ENCODE assay signal across 9 cellular contexts in genomic region chr17:44326867-44327444, GRCh38. TPM values are rescaled to one million over a fixed set of nuclear protein-coding genes. Genes with fewer than 3 reads are reported as not detected.
DNase-seq lines count a peak whose midpoint lies in the region; ATAC-seq and TF ChIP-seq lines count a peak whose summit lies in the region.
"Had no signal": no experiment of that assay in that cellular context is flagged by ENCODE, and none has a peak within 500 bp of the region (broad histone marks: within the 10 kb centered on the region; RNA-seq: fewer than 3 reads in every experiment).

No MANE protein-coding gene starts in this region.

- H3K36me3 ChIP-seq in Karpas-422 (ENCODE audit: insufficient read depth, low read length) (no peaks in the 10 kb centered on the region; the same call in 1 of the 2 replicates), Panc1 (ENCODE audit: control insufficient read depth, insufficient read depth, low read length) (peaks cover 6% of the 10 kb centered on the region; the same call in 1 of the 2 replicates), esophagus muscularis mucosa (peaks cover 0 to 10% (median 7%) of the 10 kb centered on the region in 4 donors)

- TF ChIP-seq POLR2A in esophagus muscularis mucosa (IDR thresholded peaks at IDR 0.05; ENCODE audit: low read depth) = no peak

- peak overlapping the region; percentile 68 for H3K4me3 Mint-ChIP-seq in activated T-cell treated with anti-CD3 and anti-CD28 coated beads, Interleukin-2, amount 50 U/mL, for 4 hours
- H3K4me3 Mint-ChIP-seq in natural killer cell treated with Interleukin-12 subunit alpha and Interleukin-12 subunit beta and Interleukin-15 and Interleukin-18, amount 100 ng/mL, for 72 hours = peak overlapping the region; percentile 90
- peak overlapping the region; percentile 64 for H3K4me3 Mint-ChIP-seq in stimulated activated memory B cell treated with anti-CD40 and anti-IgM and Interleukin-4, amounts not matched to agents 10 μg/mL and 1 μg/mL and 100 μg/mL, for 72 hours

- H3K4me1 ChIP-seq in Karpas-422 (ENCODE audit: low read length) (peaks cover 46% of the 10 kb centered on the region), Panc1 (ENCODE audit: control insufficient read depth, insufficient read depth, low read length) (no peaks in the 10 kb centered on the region; the same call in none of the 2 replicates), esophagus muscularis mucosa (peaks cover 27 to 49% (median 46%) of the 10 kb centered on the region in 4 donors)

- H3K9ac ChIP-seq in Karpas-422 (ENCODE audit: low read length) = peak overlapping the region; percentile 56

- no peaks in the 10 kb centered on the region for H3K9me2 ChIP-seq in Karpas-422 (replicated peaks; ENCODE audit: insufficient read depth, low read length)

- peak overlapping the region; percentile 59; the same call in 1 of the 2 replicates for H3K4me3 ChIP-seq in Karpas-422 (ENCODE audit: low read length)
- H3K4me3 ChIP-seq in Panc1 (ENCODE audit: low read depth in 2 of 2, low read length in 2 of 2) = 0 out of 4 replicates have a peak overlapping the region, but pooled peaks of 1 of the 2 experiments have one; percentile 33
- peak overlapping the region; percentile 80 to 100 (median 98) for H3K4me3 ChIP-seq in esophagus muscularis mucosa

- TF ChIP-seq CTCF in Panc1 (IDR thresholded peaks at IDR 0.05) = no peak
- peak in 1 of 3 experiments; percentile 51 for TF ChIP-seq CTCF in esophagus muscularis mucosa (IDR thresholded peaks at IDR 0.05)

- DNase-seq in COLO829 (ENCODE audit: low spot score) (peak; percentile 96), Karpas-422 (peak; percentile 98), Panc1 (ENCODE audit: low read depth, low spot score) (no peak), esophagus muscularis mucosa (ENCODE audit: extremely low spot score) (peak; percentile 99)
- DNase-seq in activated T-cell treated with anti-CD3 and anti-CD28 coated beads, Interleukin-2, amount 50 U/mL, for 4 hours = peak; percentile 91
- DNase-seq in natural killer cell treated with Interleukin-12 subunit alpha and Interleukin-12 subunit beta and Interleukin-15 and Interleukin-18, amount 100 ng/mL, for 72 hours (ENCODE audit: low spot score) = peak; percentile 96

- H3K4me2 ChIP-seq in Karpas-422 (ENCODE audit: low read depth, low read length, poor library complexity, severe bottlenecking) = peak overlapping the region; percentile 69

- H3K27me3 ChIP-seq in Karpas-422 (ENCODE audit: low read length) (no peaks in the 10 kb centered on the region), Panc1 (ENCODE audit: control insufficient read depth, insufficient read depth, low read length) (no peaks in the 10 kb centered on the region), esophagus muscularis mucosa (no peaks in the 10 kb centered on the region)

- in situ Hi-C loops in Panc1 (cut with HindIII; ENCODE audit: low pct_unique_long_range_greater_than_20kb, low sequenced_read_pairs) = no loop called here

- no peaks in the 10 kb centered on the region for H4K20me1 ChIP-seq in Karpas-422 (ENCODE audit: insufficient read depth, low read depth, low read length)

- H3K27ac ChIP-seq in Karpas-422 (ENCODE audit: low read length) (no peak overlapping the region), Panc1 (ENCODE audit: low read length) (peak overlapping the region; percentile 72), esophagus muscularis mucosa (replicated peaks in 1 of 4) (peak overlapping the region; percentile 90 to 96 (median 94))

- peak overlapping the region; percentile 89 to 96 for H3K27ac Mint-ChIP-seq in natural killer cell treated with Interleukin-12 subunit alpha and Interleukin-12 subunit beta and Interleukin-15 and Interleukin-18, amount 100 ng/mL, for 72 hours
- H3K27ac Mint-ChIP-seq in stimulated activated memory B cell treated with anti-CD40 and anti-IgM and Interleukin-4, amounts not matched to agents 10 μg/mL and 1 μg/mL and 100 μg/mL, for 72 hours = peak overlapping the region; percentile 98

- no peaks in the 10 kb centered on the region for H3K9me3 ChIP-seq in Karpas-422 (ENCODE audit: low read length)
- no peaks in the 10 kb centered on the region for H3K9me3 ChIP-seq in Panc1 (ENCODE audit: control insufficient read depth, insufficient read depth, low read depth, low read length)
- H3K9me3 ChIP-seq in esophagus muscularis mucosa = no peaks in the 10 kb centered on the region

- 24% methylated on average over 30 of the region's 30 CpGs for WGBS in esophagus muscularis mucosa

- BruUV-seq in Panc1 (replicated peaks; lab: Mats Ljungman, UMichigan) = no TSS peak

- H3K9me3 Mint-ChIP-seq in activated T-cell treated with anti-CD3 and anti-CD28 coated beads, Interleukin-2, amount 50 U/mL, for 4 hours = no peaks in the 10 kb centered on the region
- H3K9me3 Mint-ChIP-seq in natural killer cell treated with Interleukin-12 subunit alpha and Interleukin-12 subunit beta and Interleukin-15 and Interleukin-18, amount 100 ng/mL, for 72 hours = no peaks in the 10 kb centered on the region
- no peaks in the 10 kb centered on the region for H3K9me3 Mint-ChIP-seq in stimulated activated memory B cell treated with anti-CD40 and anti-IgM and Interleukin-4, amounts not matched to agents 10 μg/mL and 1 μg/mL and 100 μg/mL, for 72 hours

- no peaks in the 10 kb centered on the region for H3K27me3 Mint-ChIP-seq in activated T-cell treated with anti-CD3 and anti-CD28 coated beads, Interleukin-2, amount 50 U/mL, for 4 hours (ENCODE audit: low read depth)
- H3K27me3 Mint-ChIP-seq in natural killer cell treated with Interleukin-12 subunit alpha and Interleukin-12 subunit beta and Interleukin-15 and Interleukin-18, amount 100 ng/mL, for 72 hours = no peaks in the 10 kb centered on the region
- no peaks in the 10 kb centered on the region for H3K27me3 Mint-ChIP-seq in stimulated activated memory B cell treated with anti-CD40 and anti-IgM and Interleukin-4, amounts not matched to agents 10 μg/mL and 1 μg/mL and 100 μg/mL, for 72 hours

- 0 out of 2 replicates have a peak overlapping the region, but pooled peaks have one; percentile 78 for H2AFZ ChIP-seq in Karpas-422 (ENCODE audit: low read length)

- no peak for TF ChIP-seq EP300 in esophagus muscularis mucosa (IDR thresholded peaks at IDR 0.05)

- no peaks in the 10 kb centered on the region for H3K36me3 Mint-ChIP-seq in activated T-cell treated with anti-CD3 and anti-CD28 coated beads, Interleukin-2, amount 50 U/mL, for 4 hours (ENCODE audit: insufficient read depth)
- H3K36me3 Mint-ChIP-seq in natural killer cell treated with Interleukin-12 subunit alpha and Interleukin-12 subunit beta and Interleukin-15 and Interleukin-18, amount 100 ng/mL, for 72 hours = no peaks in the 10 kb centered on the region
- H3K36me3 Mint-ChIP-seq in stimulated activated memory B cell treated with anti-CD40 and anti-IgM and Interleukin-4, amounts not matched to agents 10 μg/mL and 1 μg/mL and 100 μg/mL, for 72 hours = peaks cover 6% of the 10 kb centered on the region

- intact Hi-C loops in Panc1 (cut with micrococcal nuclease; ENCODE audit: unreplicated experiment) = loop anchor here (5.0 kb wide), 1 partner anchor 105 kb away; no protein-coding TSS in a partner anchor
- intact Hi-C loops in esophagus muscularis mucosa (cut with DNase I) = no loop called here

- ATAC-seq in GM21526 (IDR thresholded peaks at IDR 0.05; ENCODE audit: low FRiP score, unreplicated experiment) (peak; percentile 49), Panc1 (peak; percentile 81)
- ATAC-seq in activated T-cell treated with anti-CD3 and anti-CD28 coated beads, Interleukin-2, amount 50 U/mL, for 4 hours = peak; percentile 67 to 74
- ATAC-seq in natural killer cell treated with Interleukin-12 subunit alpha and Interleukin-12 subunit beta and Interleukin-15 and Interleukin-18, amount 100 ng/mL, for 72 hours = peak; percentile 84 to 87
- ATAC-seq in stimulated activated memory B cell treated with anti-CD40 and anti-IgM and Interleukin-4, amounts not matched to agents 10 μg/mL and 1 μg/mL and 100 μg/mL, for 72 hours = peak; percentile 85

- CTCF ChIA-PET in Panc1 (lab: Charles Lee) = no interaction called here

- POLR2A ChIA-PET in Panc1 (lab: Charles Lee) = interaction anchor here (0.6 kb wide), 2 partner anchors 106 to 109 kb away, joined by 4 to 6 read pairs; no protein-coding TSS in a partner anchor

- peaks cover 13% of the 10 kb centered on the region for H3K79me2 ChIP-seq in Karpas-422 (ENCODE audit: low read length)

- peaks cover 36% of the 10 kb centered on the region for H3K4me1 Mint-ChIP-seq in activated T-cell treated with anti-CD3 and anti-CD28 coated beads, Interleukin-2, amount 50 U/mL, for 4 hours (ENCODE audit: low read depth)
- peaks cover 6 to 21% of the 10 kb centered on the region in 2 donors for H3K4me1 Mint-ChIP-seq in natural killer cell treated with Interleukin-12 subunit alpha and Interleukin-12 subunit beta and Interleukin-15 and Interleukin-18, amount 100 ng/mL, for 72 hours (ENCODE audit: low read depth in 2 of 2)
- H3K4me1 Mint-ChIP-seq in stimulated activated memory B cell treated with anti-CD40 and anti-IgM and Interleukin-4, amounts not matched to agents 10 μg/mL and 1 μg/mL and 100 μg/mL, for 72 hours = peaks cover 49% of the 10 kb centered on the region

RNA-seq across cellular contexts. Expression of gene SLC25A39, which starts 2.3 kb away (rescaled TPM):
- 78.7 and 163 TPM in 2 replicates for total RNA-seq in Karpas-422 (2014; rRNA removed; shearing (Covaris generic); ENCODE audit: low replicate concordance)
- 138 TPM for total RNA-seq in Panc1 (2021; ENCODE audit: unreplicated experiment)
- polyA plus RNA-seq in Panc1 (2012; ENCODE audit: insufficient read length) = 178 TPM
- 100 to 1,000 TPM; 211 to 248 (median 211) TPM for total RNA-seq in activated T-cell treated with anti-CD3 and anti-CD28 coated beads, Interleukin-2, amount 50 U/mL, for 4 hours
- 10 to 100 TPM; 41.1 to 69.0 (median 56.8) TPM for total RNA-seq in esophagus muscularis mucosa
- total RNA-seq in natural killer cell treated with Interleukin-12 subunit alpha and Interleukin-12 subunit beta and Interleukin-15 and Interleukin-18, amount 100 ng/mL, for 72 hours = 100 to 1,000 TPM; 121 to 192 TPM

RNA-seq across cellular contexts. Expression of gene GRN, which starts 18.1 kb away (rescaled TPM):
- 194 and 327 TPM in 2 replicates for total RNA-seq in Karpas-422 (2014; rRNA removed; shearing (Covaris generic); ENCODE audit: low replicate concordance)
- total RNA-seq in Panc1 (2021; ENCODE audit: unreplicated experiment) (304 TPM), esophagus muscularis mucosa (100 to 1,000 TPM; 169 to 313 (median 260) TPM)
- polyA plus RNA-seq in Panc1 (2012; ENCODE audit: insufficient read length) = 858 TPM
- total RNA-seq in activated T-cell treated with anti-CD3 and anti-CD28 coated beads, Interleukin-2, amount 50 U/mL, for 4 hours = 10 to 100 TPM; 32.0 to 39.5 (median 36.5) TPM
- total RNA-seq in natural killer cell treated with Interleukin-12 subunit alpha and Interleukin-12 subunit beta and Interleukin-15 and Interleukin-18, amount 100 ng/mL, for 72 hours = 10 to 100 TPM; 49.5 to 57.3 TPM

RNA-seq across cellular contexts. Expression of gene RUNDC3A, which starts 18.6 kb away (rescaled TPM):
- 1.5 and 2.3 TPM in 2 replicates for total RNA-seq in Karpas-422 (2014; rRNA removed; shearing (Covaris generic); ENCODE audit: low replicate concordance)
- total RNA-seq in Panc1 (2021; ENCODE audit: unreplicated experiment) = 3.6 TPM
- polyA plus RNA-seq in Panc1 (2012; ENCODE audit: insufficient read length) = 4.4 TPM
- total RNA-seq in activated T-cell treated with anti-CD3 and anti-CD28 coated beads, Interleukin-2, amount 50 U/mL, for 4 hours = under 1 TPM in 2 of 3 donors, not detected in 1; 0.18 to 0.26 TPM
- 1 to 10 TPM in 3 of 4 donors, under 1 TPM in 1; 0.42 to 2.8 (median 1.7) TPM for total RNA-seq in esophagus muscularis mucosa
- under 1 TPM in 1 of 2 donors, not detected in 1; 0.48 TPM for total RNA-seq in natural killer cell treated with Interleukin-12 subunit alpha and Interleukin-12 subunit beta and Interleukin-15 and Interleukin-18, amount 100 ng/mL, for 72 hours

RNA-seq across cellular contexts. Expression of gene FAM171A2, which starts 36.7 kb away (rescaled TPM):
- total RNA-seq in Karpas-422 (2014; rRNA removed; shearing (Covaris generic); ENCODE audit: low replicate concordance) = 0.40 and 1.2 TPM in 2 replicates
- total RNA-seq in Panc1 (2021; ENCODE audit: unreplicated experiment) (7.6 TPM), esophagus muscularis mucosa (1 to 10 TPM in 2 of 4 donors, under 1 TPM in 2; 0.42 to 2.0 (median 1.2) TPM)
- 11.9 TPM for polyA plus RNA-seq in Panc1 (2012; ENCODE audit: insufficient read length)
- under 1 TPM; 0.24 to 0.33 (median 0.27) TPM for total RNA-seq in activated T-cell treated with anti-CD3 and anti-CD28 coated beads, Interleukin-2, amount 50 U/mL, for 4 hours
- under 1 TPM in 1 of 2 donors, not detected in 1; 0.25 TPM for total RNA-seq in natural killer cell treated with Interleukin-12 subunit alpha and Interleukin-12 subunit beta and Interleukin-15 and Interleukin-18, amount 100 ng/mL, for 72 hours

RNA-seq across cellular contexts. Expression of gene SLC4A1, which starts 59.0 kb away (rescaled TPM):
- total RNA-seq in Karpas-422 (2014; rRNA removed; shearing (Covaris generic); ENCODE audit: low replicate concordance) = 0.14 and 0.19 TPM in 2 replicates
- total RNA-seq in Panc1 (2021; ENCODE audit: unreplicated experiment) (not detected), esophagus muscularis mucosa (1 to 10 TPM in 1 of 4 donors, under 1 TPM in 2, not detected in 1; 0.11 to 2.0 (median 0.19) TPM)
- polyA plus RNA-seq in Panc1 (2012; ENCODE audit: insufficient read length) = not detected
- not detected for total RNA-seq in activated T-cell treated with anti-CD3 and anti-CD28 coated beads, Interleukin-2, amount 50 U/mL, for 4 hours
- not detected for total RNA-seq in natural killer cell treated with Interleukin-12 subunit alpha and Interleukin-12 subunit beta and Interleukin-15 and Interleukin-18, amount 100 ng/mL, for 72 hours
- total RNA-seq: activated CD8-positive, alpha-beta memory T cell treated with anti-CD3 and anti-CD28 coated beads for 36 hours had no signal
